In the genomic region with DNA sequence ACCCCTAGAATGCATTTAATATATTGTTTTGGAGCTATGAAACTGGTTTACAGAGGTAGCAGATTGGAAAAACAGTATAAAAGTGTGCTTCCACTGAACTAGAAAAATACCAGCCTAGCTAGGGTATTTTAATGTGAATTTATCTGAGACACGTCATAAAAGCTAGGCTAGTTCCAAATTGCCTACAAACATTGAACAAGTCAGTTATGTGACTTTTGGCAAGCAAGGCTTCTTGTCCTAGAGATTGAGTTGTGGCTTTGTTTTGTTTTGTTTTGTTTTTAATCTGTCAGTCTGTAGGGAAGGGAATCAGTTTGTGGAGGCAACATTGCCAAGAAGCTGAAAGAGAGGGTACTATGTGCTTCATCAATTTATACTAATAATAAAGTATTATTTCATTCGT, we compare ENCODE assay signal across 16 cellular contexts.
"Had no signal": no experiment of that assay in that cellular context is flagged by ENCODE, and none has a peak within 500 bp of the region (broad histone marks: within the 10 kb centered on the region; RNA-seq: fewer than 3 reads in every experiment).

No MANE protein-coding gene starts in this region.

- DNase-seq: activated CD4-positive, alpha-beta T cell treated with anti-CD3 and anti-CD28 coated beads, Interleukin-2, amount 10 ng/mL, durations not matched to agents 24 days and 14 days; activated naive CD4-positive, alpha-beta T cell treated with Interleukin-2 at 50 U/mL for 16 hours; activated naive CD8-positive, alpha-beta T cell treated with anti-CD3 and anti-CD28 coated beads, Interleukin-2, amount 50 U/mL, for 24 hours; effector memory CD8-positive, alpha-beta T cell; mammary epithelial cell; posterior cingulate gyrus; T-cell; T1000; upper lobe of right lung; WERI-Rb-1 had no signal

- ATAC-seq: activated naive CD8-positive, alpha-beta T cell treated with anti-CD3 and anti-CD28 coated beads, Interleukin-2, amount 50 U/mL, for 24 hours; effector memory CD8-positive, alpha-beta T cell; left lobe of liver; natural killer cell treated with Interleukin-12 subunit alpha and Interleukin-12 subunit beta and Interleukin-15 and Interleukin-18, amount 100 ng/mL, for 72 hours; stimulated activated memory B cell treated with anti-CD40 and anti-IgM and Interleukin-4, amounts not matched to agents 10 μg/mL and 1 μg/mL and 100 μg/mL, for 72 hours; T-cell; upper lobe of right lung had no signal

- H3K27ac ChIP-seq: right atrium auricular region, upper lobe of right lung, WERI-Rb-1 had no signal

- H3K4me1 ChIP-seq: upper lobe of right lung had no signal

- H3K9me3 ChIP-seq: right atrium auricular region, upper lobe of right lung had no signal

- H3K4me3 ChIP-seq: right atrium auricular region, SK-N-MC, smooth muscle cell, upper lobe of right lung had no signal

- H3K36me3 ChIP-seq: right atrium auricular region, upper lobe of right lung, WERI-Rb-1 had no signal

- H3K27me3 ChIP-seq: right atrium auricular region, upper lobe of right lung had no signal

- H3K4me2 ChIP-seq: smooth muscle cell had no signal
